17 cellular contexts compared by ENCODE assay signal in genomic region chr3:118932822-118933558, GRCh38.
DNase-seq lines count a peak whose midpoint lies in the region; ATAC-seq lines count a peak whose summit lies in the region.
"Had no signal": no experiment of that assay in that cellular context is flagged by ENCODE, and none has a peak within 500 bp of the region (broad histone marks: within the 10 kb centered on the region; RNA-seq: fewer than 3 reads in every experiment).

No MANE protein-coding gene starts in this region.

- H3K4me1 ChIP-seq in adipocyte (ENCODE audit: control insufficient read depth, insufficient read depth, low read length), result peaks cover 23% of the 10 kb centered on the region
- H3K4me1 ChIP-seq: uterus had no signal

- H3K9ac ChIP-seq in adipocyte (ENCODE audit: low read length), result no peak overlapping the region

- no peak overlapping the region for H3K4me3 Mint-ChIP-seq in activated naive CD8-positive, alpha-beta T cell treated with anti-CD3 and anti-CD28 coated beads, Interleukin-2, amount 10 ng/mL, durations not matched to agents 7 days and 5 days
- no peak overlapping the region for H3K4me3 Mint-ChIP-seq in activated naive CD8-positive, alpha-beta T cell treated with anti-CD3 and anti-CD28 coated beads, Interleukin-2, amount 50 U/mL, for 24 hours

- ATAC-seq in activated naive CD8-positive, alpha-beta T cell treated with anti-CD3 and anti-CD28 coated beads, Interleukin-2, amount 10 ng/mL, durations not matched to agents 7 days and 5 days (ENCODE audit: low read depth), result peak; percentile 52
- ATAC-seq in activated naive CD8-positive, alpha-beta T cell treated with anti-CD3 and anti-CD28 coated beads, Interleukin-2, amount 50 U/mL, for 24 hours, result no peak
- ATAC-seq in HG02571 (IDR thresholded peaks at IDR 0.05; ENCODE audit: unreplicated experiment) (no peak), HG02623 (IDR thresholded peaks at IDR 0.05; ENCODE audit: unreplicated experiment) (no peak), HG03175 (IDR thresholded peaks at IDR 0.05; ENCODE audit: unreplicated experiment) (no peak)

- H3K27ac Mint-ChIP-seq in activated naive CD8-positive, alpha-beta T cell treated with anti-CD3 and anti-CD28 coated beads, Interleukin-2, amount 10 ng/mL, durations not matched to agents 7 days and 5 days, result no peak overlapping the region
- H3K27ac Mint-ChIP-seq in activated naive CD8-positive, alpha-beta T cell treated with anti-CD3 and anti-CD28 coated beads, Interleukin-2, amount 50 U/mL, for 24 hours, result no peak overlapping the region

- no peaks in the 10 kb centered on the region for H3K36me3 ChIP-seq in adipocyte (ENCODE audit: control insufficient read depth, insufficient read depth, low read length, severe bottlenecking)
- H3K36me3 ChIP-seq: cardiac muscle cell, uterus had no signal

- H3K27me3 ChIP-seq in adipocyte (replicated peaks; ENCODE audit: control insufficient read depth, insufficient read depth, low read length), result no peaks in the 10 kb centered on the region
- H3K27me3 ChIP-seq: cardiac muscle cell, uterus had no signal

- H3K4me3 ChIP-seq in adipocyte (ENCODE audit: low read length), result peak overlapping the region; percentile 38
- H3K4me3 ChIP-seq: cardiac muscle cell, uterus had no signal

- DNase-seq in activated naive CD8-positive, alpha-beta T cell treated with anti-CD3 and anti-CD28 coated beads, Interleukin-2, amount 10 ng/mL, durations not matched to agents 7 days and 5 days, result no peak
- no peak for DNase-seq in activated naive CD8-positive, alpha-beta T cell treated with anti-CD3 and anti-CD28 coated beads, Interleukin-2, amount 50 U/mL, for 24 hours
- DNase-seq in adipocyte (ENCODE audit: low read depth) (peak; percentile 1), hypothalamus (lab: John Stamatoyannopoulos, UW) (peak in 27 of 51 donors; percentile 2 to 58 (median 19)), substantia nigra (lab: John Stamatoyannopoulos, UW) (peak in 29 of 49 donors; percentile 0 to 56 (median 17))
- DNase-seq: activated CD4-positive, CD25-positive, alpha-beta regulatory T cell; activated naive CD4-positive, alpha-beta T cell treated with Interleukin-2 at 50 U/mL for 16 hours; HCEC 1CT; KG1; NCI-H1694; NCI-H446 treated with DMSO at 0.1 percent for 48 hours; stimulated activated CD4-positive, alpha-beta T cell treated with anti-CD3 and anti-CD28 coated beads, Interleukin-4, amount 100 ng/mL, for 1 hour; uterus had no signal

- no peaks in the 10 kb centered on the region for H3K9me3 Mint-ChIP-seq in activated naive CD8-positive, alpha-beta T cell treated with anti-CD3 and anti-CD28 coated beads, Interleukin-2, amount 10 ng/mL, durations not matched to agents 7 days and 5 days
- no peaks in the 10 kb centered on the region for H3K9me3 Mint-ChIP-seq in activated naive CD8-positive, alpha-beta T cell treated with anti-CD3 and anti-CD28 coated beads, Interleukin-2, amount 50 U/mL, for 24 hours

- H3K9me3 ChIP-seq in adipocyte (ENCODE audit: control insufficient read depth, low read length), result no peaks in the 10 kb centered on the region
- H3K9me3 ChIP-seq: uterus had no signal

- H3K27ac ChIP-seq in substantia nigra (ENCODE audit: low read depth, low read length, poor library complexity, severe bottlenecking), result no peak overlapping the region
- H3K27ac ChIP-seq: cardiac muscle cell, uterus had no signal

- H3K27me3 Mint-ChIP-seq in activated naive CD8-positive, alpha-beta T cell treated with anti-CD3 and anti-CD28 coated beads, Interleukin-2, amount 10 ng/mL, durations not matched to agents 7 days and 5 days, result no peaks in the 10 kb centered on the region
- H3K27me3 Mint-ChIP-seq in activated naive CD8-positive, alpha-beta T cell treated with anti-CD3 and anti-CD28 coated beads, Interleukin-2, amount 50 U/mL, for 24 hours, result no peaks in the 10 kb centered on the region

- peaks cover 12% of the 10 kb centered on the region for H3K4me1 Mint-ChIP-seq in activated naive CD8-positive, alpha-beta T cell treated with anti-CD3 and anti-CD28 coated beads, Interleukin-2, amount 10 ng/mL, durations not matched to agents 7 days and 5 days
- no peaks in the 10 kb centered on the region for H3K4me1 Mint-ChIP-seq in activated naive CD8-positive, alpha-beta T cell treated with anti-CD3 and anti-CD28 coated beads, Interleukin-2, amount 50 U/mL, for 24 hours

- peaks cover 2% of the 10 kb centered on the region for H3K36me3 Mint-ChIP-seq in activated naive CD8-positive, alpha-beta T cell treated with anti-CD3 and anti-CD28 coated beads, Interleukin-2, amount 10 ng/mL, durations not matched to agents 7 days and 5 days
- H3K36me3 Mint-ChIP-seq in activated naive CD8-positive, alpha-beta T cell treated with anti-CD3 and anti-CD28 coated beads, Interleukin-2, amount 50 U/mL, for 24 hours (ENCODE audit: low read depth), result no peaks in the 10 kb centered on the region

- POLR2A ChIA-PET in activated naive CD8-positive, alpha-beta T cell treated with anti-CD3 and anti-CD28 coated beads, Interleukin-2, amount 10 ng/mL, durations not matched to agents 7 days and 5 days (lab: Charles Lee), result interaction anchor here (0.6 kb wide), 1 partner anchor 51 kb away, joined by 3 read pairs; no protein-coding TSS in a partner anchor

Comparison
In these comparisons a context has a peak if more than half of its experiments do, and no peak if none do; other contexts are left out.
1. DNase-seq: peak in adipocyte (single experiment), hypothalamus (27 of 51) and substantia nigra (29 of 49); none in activated naive CD8-positive, alpha-beta T cell treated with anti-CD3 and anti-CD28 coated beads, Interleukin-2, amount 10 ng/mL, durations not matched to agents 7 days and 5 days (single experiment) and activated naive CD8-positive, alpha-beta T cell treated with anti-CD3 and anti-CD28 coated beads, Interleukin-2, amount 50 U/mL, for 24 hours (single experiment).